Comparison of ENCODE assay signal across 8 cellular contexts in genomic region chr19:17555480-17555928, GRCh38. TPM values are rescaled to one million over a fixed set of nuclear protein-coding genes. Genes with fewer than 3 reads are reported as not detected.
DNase-seq lines count a peak whose midpoint lies in the region; ATAC-seq and TF ChIP-seq lines count a peak whose summit lies in the region.

Gene COLGALT1, plus strand, starts transcription at chr19:17555649. Its CDS starts 65 bp downstream, at chr19:17555714.

- H2BK20ac ChIP-seq in IMR-90 (ENCODE audit: low read depth, low read length) = peak within 1 kb of the TSS; percentile 12; the same call in 1 of the 2 replicates

- TF ChIP-seq RAD21 in IMR-90 (IDR thresholded peaks at IDR 0.05; ENCODE audit: low read length) = no peak

- in situ Hi-C loops in IMR-90 (cut with MboI; ENCODE audit: low sequenced_read_pairs) = no loop called here

- ATAC-seq in GM21515 (IDR thresholded peaks at IDR 0.05; ENCODE audit: unreplicated experiment) (peak; percentile 84), IMR-90 (ENCODE audit: low read depth) (peak; percentile 95)

- H2BK5ac ChIP-seq in IMR-90 (ENCODE audit: low read depth, low read length, poor library complexity, severe bottlenecking) = peak within 1 kb of the TSS; percentile 86

- H3K14ac ChIP-seq in IMR-90 (replicated peaks; ENCODE audit: low read depth, low read length) = peak within 1 kb of the TSS; percentile 93

- H3K4me3 Mint-ChIP-seq in endothelial cell (ENCODE audit: unreplicated experiment) = peak within 1 kb of the TSS; percentile 90

- H3K23ac ChIP-seq in IMR-90 (ENCODE audit: low read depth, low read length) = peak within 1 kb of the TSS; percentile 36; the same call in 1 of the 2 replicates

- peak within 1 kb of the TSS; percentile 78 for H3K27ac Mint-ChIP-seq in endothelial cell (ENCODE audit: unreplicated experiment)

- H3K9ac ChIP-seq in IMR-90 (ENCODE audit: low read depth, low read length) = peak within 1 kb of the TSS; percentile 75

- H2AFZ ChIP-seq in IMR-90 (replicated peaks; ENCODE audit: low read length, poor library complexity) (peak within 1 kb of the TSS; percentile 97), OCI-LY7 (ENCODE audit: low read length) (peak within 1 kb of the TSS; percentile 87)

- peak within 1 kb of the TSS; percentile 98 for H2AK9ac ChIP-seq in IMR-90 (replicated peaks; ENCODE audit: low read depth, low read length, poor library complexity)

- H3K36me3 ChIP-seq in IMR-90 (ENCODE audit: control insufficient read depth, insufficient read depth, low read length) (peaks cover 18% of the 10 kb centered on the region), OCI-LY7 (ENCODE audit: insufficient read depth, low read length) (peaks cover 57% of the 10 kb centered on the region)

- peaks cover 4% of the 10 kb centered on the region; the same call in 1 of the 2 replicates for H3K9me1 ChIP-seq in IMR-90 (ENCODE audit: insufficient read depth, low read length)

- TF ChIP-seq CTCF in IMR-90 (conservative IDR thresholded peaks at IDR 0.05; ENCODE audit: low read depth, low read length) (no peak), OCI-LY7 (conservative IDR thresholded peaks at IDR 0.05; ENCODE audit: low read length) (no peak), endothelial cell (IDR thresholded peaks at IDR 0.05; ENCODE audit: unreplicated experiment) (no peak)

- H4K8ac ChIP-seq in IMR-90 (ENCODE audit: low read depth in 2 of 2, low read length in 2 of 2) = peak within 1 kb of the TSS; percentile 54 to 83

- no peaks in the 10 kb centered on the region for H3K9me2 ChIP-seq in OCI-LY7 (ENCODE audit: insufficient read depth, low read length)

- TF ChIP-seq POLR2A in IMR-90 (IDR thresholded peaks at IDR 0.05; ENCODE audit: low read depth, low read length) = no peak; the same call in none of the 2 replicates

- intact Hi-C loops in IMR-90 (cut with micrococcal nuclease) (loop anchor here (5.0 to 10.0 kb wide), 2 partner anchors 43 to 161 kb away; partner anchors contain the start of genes CCDC194 and PGLS), OCI-LY7 (cut with micrococcal nuclease; ENCODE audit: unreplicated experiment) (loop anchor here (1.0 kb wide), 1 partner anchor 32 kb away; no protein-coding TSS in a partner anchor)

- dilution Hi-C loops in IMR-90 (cut with HindIII; ENCODE audit: low sequenced_read_pairs, unreplicated experiment) = no loop called here

- H3K4me2 ChIP-seq in IMR-90 (ENCODE audit: low read depth, low read length) (peak within 1 kb of the TSS; percentile 83), OCI-LY7 (ENCODE audit: low read length) (peak within 1 kb of the TSS; percentile 97)

- peak within 1 kb of the TSS; percentile 84 for H3K4me3 ChIP-seq in IMR-90 (ENCODE audit: insufficient read depth, low read depth, low read length)
- peak within 1 kb of the TSS; percentile 88 for H3K4me3 ChIP-seq in OCI-LY7 (ENCODE audit: low read depth, low read length, poor library complexity, severe bottlenecking)

- H4K5ac ChIP-seq in IMR-90 (ENCODE audit: low read depth, low read length) = peak within 1 kb of the TSS; percentile 49

- H2AK5ac ChIP-seq in IMR-90 (ENCODE audit: low read depth, low read length) = peak within 1 kb of the TSS; percentile 74

- DNase-seq in COR-L47 (lab: John Stamatoyannopoulos, UW) (peak; percentile 98), IMR-90 (peak; percentile 94), OCI-LY7 (ENCODE audit: low spot score) (peak; percentile 100), endothelial cell (ENCODE audit: low spot score) (peak; percentile 94), midbrain (lab: John Stamatoyannopoulos, UW) (peak; percentile 97)
- peak; percentile 100 for DNase-seq in activated CD8-positive, alpha-beta memory T cell treated with anti-CD3 and anti-CD28 coated beads, Interleukin-2, amount 50 U/mL, for 48 hours
- DNase-seq in stimulated activated CD8-positive, alpha-beta memory T cell treated with anti-CD3 and anti-CD28 coated beads, Interleukin-15, amount 100 ng/mL, for 48 hours (ENCODE audit: low read depth in 2 of 2) = peak; percentile 97 to 98

- H3K36me3 Mint-ChIP-seq in endothelial cell (ENCODE audit: low read depth, unreplicated experiment) = peaks cover 15% of the 10 kb centered on the region

- POLR2A ChIA-PET in IMR-90 (lab: Charles Lee; ENCODE audit: unreplicated experiment) = no interaction called here
- POLR2A ChIA-PET in OCI-LY7 (lab: Charles Lee) = interaction anchor here (0.7 kb wide), 1 partner anchor 25 kb away, joined by 4 read pairs; no protein-coding TSS in a partner anchor

- peak within 1 kb of the TSS; percentile 70 for H3K56ac ChIP-seq in IMR-90 (ENCODE audit: extremely low read depth, insufficient read depth, low read length)

- H2BK120ac ChIP-seq in IMR-90 (ENCODE audit: low read depth, low read length) = peak within 1 kb of the TSS; percentile 73; the same call in 1 of the 2 replicates

- H2BK15ac ChIP-seq in IMR-90 (ENCODE audit: low read depth, low read length) = peak within 1 kb of the TSS; percentile 50; the same call in 1 of the 3 replicates

- H3K27me3 ChIP-seq in IMR-90 (ENCODE audit: control insufficient read depth, insufficient read depth, low read length) = no peaks in the 10 kb centered on the region

- H3K4me1 ChIP-seq in IMR-90 (ENCODE audit: control insufficient read depth, insufficient read depth, low read length) (peaks cover 3% of the 10 kb centered on the region; the same call in 1 of the 2 replicates), OCI-LY7 (ENCODE audit: insufficient read depth, low read length, poor library complexity, severe bottlenecking) (peaks cover 14% of the 10 kb centered on the region)

- no peaks in the 10 kb centered on the region for H4K20me1 ChIP-seq in IMR-90 (ENCODE audit: insufficient read depth, low read length)
- 0 out of 2 replicates have a peak, but pooled peaks cover 4% of the 10 kb centered on the region for H4K20me1 ChIP-seq in OCI-LY7 (ENCODE audit: insufficient read depth, low read length)

- peak within 1 kb of the TSS; percentile 51; the same call in 1 of the 2 replicates for H3K18ac ChIP-seq in IMR-90 (ENCODE audit: low read depth, low read length)

- no peaks in the 10 kb centered on the region for H3K9me3 ChIP-seq in IMR-90 (ENCODE audit: control insufficient read depth, insufficient read depth, low read length)
- H3K9me3 ChIP-seq in OCI-LY7 (ENCODE audit: low read length) = no peaks in the 10 kb centered on the region

- H3K27me3 Mint-ChIP-seq in endothelial cell (ENCODE audit: unreplicated experiment) = peaks cover 8% of the 10 kb centered on the region

- H3K9me3 Mint-ChIP-seq in endothelial cell (ENCODE audit: unreplicated experiment) = no peaks in the 10 kb centered on the region

- H3K27ac ChIP-seq in IMR-90 (ENCODE audit: insufficient read depth, low read length) (peak within 1 kb of the TSS; percentile 94), OCI-LY7 (ENCODE audit: low read depth, low read length, poor library complexity, severe bottlenecking) (peak within 1 kb of the TSS; percentile 44)

- H3K4me1 Mint-ChIP-seq in endothelial cell (ENCODE audit: unreplicated experiment) = peaks cover 29% of the 10 kb centered on the region

- peak within 1 kb of the TSS; percentile 86 for H4K91ac ChIP-seq in IMR-90 (ENCODE audit: insufficient read depth, low read depth, low read length)

- peak within 1 kb of the TSS; percentile 88 for H3K4ac ChIP-seq in IMR-90 (ENCODE audit: low read depth, low read length)

- BruUV-seq in IMR-90 (replicated peaks; lab: Mats Ljungman, UMichigan) = no TSS peak
- BruUV-seq in OCI-LY7 (replicated peaks; lab: Mats Ljungman, UMichigan) = no TSS peak

- 0% methylated on average over 52 of the region's 64 CpGs; no CpG with 5 or more reads in 1 of the 2 experiments for whole genome bisulfite sequencing in IMR-90 (ENCODE audit: extremely low coverage in 2 of 2, insufficient read length in 1 of 2), 2 experiments

- CTCF ChIA-PET in IMR-90 (lab: Yijun Ruan, JAX) (interaction anchor here (0.6 kb wide), 1 partner anchor 9 kb away, joined by 5 read pairs; no protein-coding TSS in a partner anchor), OCI-LY7 (lab: Charles Lee; ENCODE audit: unreplicated experiment) (interaction anchor here (0.6 kb wide), 1 partner anchor 50 kb away, joined by 5 read pairs; no protein-coding TSS in a partner anchor)

- H3K79me2 ChIP-seq in OCI-LY7 (ENCODE audit: insufficient read depth, low read depth, low read length) = peaks cover 20% of the 10 kb centered on the region

- H3K79me1 ChIP-seq in IMR-90 (ENCODE audit: low read depth in 1 of 2, low read length in 2 of 2) = peaks cover 10 to 36% of the 10 kb centered on the region in 2 experiments

TF ChIP-seq in IMR-90, 13 proteins besides CTCF, POLR2A, EP300 and RAD21:
- TF ChIP-seq FOS (IDR thresholded peaks at IDR 0.05; ENCODE audit: low read depth, low read length) (no peak), CHD1 (IDR thresholded peaks at IDR 0.05; ENCODE audit: low read depth, low read length) (no peak), CEBPB (IDR thresholded peaks at IDR 0.05; ENCODE audit: low read depth, low read length) (no peak), RFX5 (IDR thresholded peaks at IDR 0.05; ENCODE audit: low read depth, low read length) (no peak), MAZ (IDR thresholded peaks at IDR 0.05; ENCODE audit: borderline replicate concordance, low read depth, low read length) (peak; percentile 78; the same call in 1 of the 2 replicates), BHLHE40 (IDR thresholded peaks at IDR 0.05; ENCODE audit: low read depth, low read length) (peak; percentile 66), MAFK (IDR thresholded peaks at IDR 0.05; ENCODE audit: low read depth, low read length) (no peak), MXI1 (IDR thresholded peaks at IDR 0.05; ENCODE audit: borderline replicate concordance, low read depth, low read length) (peak; percentile 84; the same call in 1 of the 2 replicates), NFE2L2 (IDR thresholded peaks at IDR 0.05; ENCODE audit: low read depth, low read length) (no peak)

RNA-seq across cellular contexts. Expression of gene COLGALT1, which starts in this region (rescaled TPM):
- total RNA-seq in IMR-90 (2012; rRNA removed) = 74.2 and 77.1 TPM in 2 replicates
- 117 and 124 TPM in 2 replicates for polyA plus RNA-seq in IMR-90 (2012; rRNA removed)
- polyA plus RNA-seq in IMR-90 (2012; cell fraction: cytosol; rRNA removed) = 127 and 204 TPM in 2 replicates
- polyA plus RNA-seq in IMR-90 (2012; cell fraction: nucleus; rRNA removed; ENCODE audit: low replicate concordance) = 103 and 152 TPM in 2 replicates
- 43.0 and 49.6 TPM in 2 replicates for total RNA-seq in OCI-LY7 (2014; rRNA removed; shearing (Covaris generic))
- 57.2 and 68.6 TPM in 2 replicates for total RNA-seq in OCI-LY7 (2022)
- 257 TPM for total RNA-seq in endothelial cell (ENCODE audit: unreplicated experiment)

Comparison
In these comparisons a context has a peak if more than half of its experiments do, and no peak if none do; other contexts are left out.
1. Peak in every context shown above with its lines: DNase-seq, ATAC-seq, H3K4me3 ChIP-seq and H3K27ac ChIP-seq.